In genomic region chr17:42101513-42102292, GRCh38 we compare ENCODE assay signal across 8 cellular contexts. TPM values are rescaled to one million over a fixed set of nuclear protein-coding genes. Genes with fewer than 3 reads are reported as not detected.
DNase-seq lines count a peak whose midpoint lies in the region; ATAC-seq, FAIRE-seq and TF ChIP-seq lines count a peak whose summit lies in the region.
"Had no signal": no experiment of that assay in that cellular context is flagged by ENCODE, and none has a peak within 500 bp of the region (broad histone marks: within the 10 kb centered on the region; RNA-seq: fewer than 3 reads in every experiment).

No MANE protein-coding gene starts in this region.

- H3K27me3 ChIP-seq in GM06990 (replicated peaks; ENCODE audit: control insufficient read depth, insufficient read depth, low read length) (no peaks in the 10 kb centered on the region), HepG2 (ENCODE audit: control insufficient read depth in 1 of 2, insufficient read depth in 2 of 2, low read length in 2 of 2) (peaks cover 6 to 35% of the 10 kb centered on the region in 2 experiments; a peak in 4 of 5 replicates)

- peaks cover 38% of the 10 kb centered on the region for H3K4me1 ChIP-seq in HepG2 (ENCODE audit: insufficient read depth, low read length)

- ATAC-seq in HepG2, result peak; percentile 79
- no peak for ATAC-seq in HG03378 (IDR thresholded peaks at IDR 0.05; ENCODE audit: unreplicated experiment)

- H3K27ac ChIP-seq in HepG2 (ENCODE audit: extremely low read length, insufficient read depth, low read length), result no peak overlapping the region

- BruUV-seq in HepG2 (replicated peaks; lab: Mats Ljungman, UMichigan), result no TSS peak

- intact Hi-C loops in HepG2 (cut with micrococcal nuclease; ENCODE audit: unreplicated experiment), result loop anchor here (1.0 kb wide), 1 partner anchor 34 kb away; no protein-coding TSS in a partner anchor

- peak overlapping the region; percentile 92 for H3K4me2 ChIP-seq in HepG2 (ENCODE audit: low read depth, low read length)

- peak; percentile 86 for FAIRE-seq in HepG2 (lab: Jason Lieb, UNC)

- no peak overlapping the region for H2AFZ ChIP-seq in HepG2 (ENCODE audit: low read length)

- H3K9ac ChIP-seq in HepG2 (ENCODE audit: insufficient read depth, low read depth, low read length), result peak overlapping the region; percentile 61

- H3K36me3 ChIP-seq in GM06990 (ENCODE audit: control insufficient read depth, insufficient read depth, low read length) (peaks cover 1% of the 10 kb centered on the region; the same call in 1 of the 2 replicates), HepG2 (replicated peaks in 1 of 2; ENCODE audit: control insufficient read depth in 1 of 2, insufficient read depth in 2 of 2, low read length in 2 of 2) (no peaks in the 10 kb centered on the region)

- DNase-seq in GM06990 (ENCODE audit: extremely low read depth, insufficient read length), result no peak
- peak; percentile 72 for DNase-seq in NAMALWA (ENCODE audit: low spot score)
- DNase-seq in activated CD4-positive, CD25-positive, alpha-beta regulatory T cell treated with anti-CD3 and anti-CD28 coated beads, Interleukin-2, amount 50 U/mL, for 16 hours (ENCODE audit: low read depth, low spot score), result peak; percentile 26
- DNase-seq in cerebellar cortex (ENCODE audit: low spot score), result peak; percentile 59
- peak; percentile 65 for DNase-seq in HepG2 (ENCODE audit: low spot score)
- peak in 2 of 3 experiments; percentile 21 to 33 for DNase-seq in stimulated activated CD4-positive, alpha-beta T cell treated with anti-CD3 and anti-CD28 coated beads, TNF-alpha, amount 100 ng/mL, for 4 hours (ENCODE audit: low read depth in 3 of 3)

- no peaks in the 10 kb centered on the region for H3K79me2 ChIP-seq in HepG2 (ENCODE audit: insufficient read depth, low read length)

- in situ Hi-C loops in HepG2 (cut with HindIII; ENCODE audit: extremely low pct_ligation_motif_present, low pct_unique_long_range_greater_than_20kb), result loop anchor here (5.0 kb wide), 1 partner anchor 34 kb away; no protein-coding TSS in a partner anchor

- TF ChIP-seq RAD21 in HepG2 (CRISPR knock-in tag; IDR thresholded peaks at IDR 0.05), result peak; percentile 97

- TF ChIP-seq CTCF in GM06990 (IDR thresholded peaks at IDR 0.05; ENCODE audit: insufficient read depth, low read length, poor library complexity, severe bottlenecking) (peak; percentile 93), HepG2 (CRISPR knock-in tag; IDR thresholded peaks at IDR 0.05) (peak; percentile 99)

- CTCF ChIA-PET in HepG2 (lab: Yijun Ruan, JAX; ENCODE audit: low intra/inter-chr PET ratio, low total read pairs), result interaction anchor here (1.4 to 7.0 kb wide), 3 partner anchors 34 to 139 kb away, joined by 9 to 125 read pairs (median 16); no protein-coding TSS in a partner anchor

- TF ChIP-seq EP300 in HepG2 (IDR thresholded peaks at IDR 0.05; ENCODE audit: low read depth in 2 of 2, low read length in 2 of 2), result no peak
- no peak for TF ChIP-seq EP300 in HepG2 (CRISPR knock-in tag; IDR thresholded peaks at IDR 0.05; ENCODE audit: borderline replicate concordance)

- POLR2A ChIA-PET in HepG2 (lab: Yijun Ruan, JAX), result interaction anchor here (0.6 to 1.6 kb wide), 3 partner anchors 11 to 43 kb away, joined by 3 to 5 read pairs (median 3); no protein-coding TSS in a partner anchor

- H3K9me3 ChIP-seq in HepG2 (ENCODE audit: low read length), result no peaks in the 10 kb centered on the region

- no peak for TF ChIP-seq POLR2A in HepG2 (IDR thresholded peaks at IDR 0.05; ENCODE audit: insufficient read depth in 1 of 2, low read depth in 2 of 2, low read length in 2 of 2)

- no peaks in the 10 kb centered on the region for H4K20me1 ChIP-seq in HepG2 (ENCODE audit: insufficient read depth, low read length)

- 27% methylated on average over 7 of the region's 14 CpGs for WGBS in HepG2 (ENCODE audit: low lambda C conversion rate)

- H3K4me3 ChIP-seq in GM06990 (replicated peaks; ENCODE audit: low read depth, low read length) (no peak overlapping the region), HepG2 (replicated peaks in 1 of 3; ENCODE audit: insufficient read depth in 1 of 3, low read depth in 2 of 3, low read length in 3 of 3) (peak overlapping the region; percentile 27 to 63 (median 27); a peak in 5 of 6 replicates)

RNA-seq across cellular contexts. Expression of gene ZNF385C, which starts 3.4 kb away (rescaled TPM):
- total RNA-seq in HepG2 (2016; rRNA removed; fragmentation: Illumina TruSeq; extraction: Trizol), result 2.3 TPM in 2 replicates
- total RNA-seq in HepG2 (2016; cell fraction: cytosol; rRNA removed; fragmentation: Illumina TruSeq; extraction: Trizol; ENCODE audit: low read depth), result 0.40 and 0.71 TPM in 2 replicates
- 1.8 and 2.2 TPM in 2 replicates for total RNA-seq in HepG2 (2016; cell fraction: insoluble cytoplasmic fraction; rRNA removed; fragmentation: Illumina TruSeq; extraction: Trizol)
- 1.9 and 2.0 TPM in 2 replicates for total RNA-seq in HepG2 (2016; cell fraction: membrane; rRNA removed; fragmentation: Illumina TruSeq; extraction: Trizol)
- total RNA-seq in HepG2 (2016; cell fraction: nucleus; rRNA removed; fragmentation: Illumina TruSeq; extraction: Trizol), result 0.97 and 1.3 TPM in 2 replicates
- 5.8 and 6.1 TPM in 2 replicates for polyA plus RNA-seq in HepG2 (2011; rRNA removed)
- polyA plus RNA-seq in HepG2 (2011; cell fraction: cytosol; rRNA removed), result 5.6 and 6.2 TPM in 2 replicates
- 5.3 and 5.6 TPM in 2 replicates for polyA plus RNA-seq in HepG2 (2011; cell fraction: nucleus; rRNA removed)
- 1.7 and 2.5 TPM in 2 replicates for polyA plus RNA-seq in HepG2 (2012)
- 1.2 and 1.3 TPM in 2 replicates for polyA plus RNA-seq in HepG2 (2016; cell fraction: cytosol; fragmentation: Illumina TruSeq; extraction: Trizol; ENCODE audit: low read depth)
- polyA plus RNA-seq in HepG2 (2016; cell fraction: insoluble cytoplasmic fraction; fragmentation: Illumina TruSeq; extraction: Trizol; ENCODE audit: low read depth), result 5.4 TPM in 2 replicates
- 3.7 and 3.8 TPM in 2 replicates for polyA plus RNA-seq in HepG2 (2016; cell fraction: membrane; fragmentation: Illumina TruSeq; extraction: Trizol; ENCODE audit: low read depth)
- polyA plus RNA-seq in HepG2 (2016; cell fraction: nucleus; fragmentation: Illumina TruSeq; extraction: Trizol; ENCODE audit: insufficient read depth, low read depth), result 4.1 and 4.5 TPM in 2 replicates
- 0.35 and 3.6 TPM in 2 replicates for polyA minus RNA-seq in HepG2 (2011; rRNA and poly(A)+ RNA removed; ENCODE audit: low replicate concordance)
- polyA minus RNA-seq in HepG2 (2011; cell fraction: cytosol; rRNA and poly(A)+ RNA removed), result 1.4 and 2.5 TPM in 2 replicates
- 0.52 and 0.99 TPM in 2 replicates for polyA minus RNA-seq in HepG2 (2011; cell fraction: nucleus; rRNA and poly(A)+ RNA removed)
- total RNA-seq: glomerular endothelial cell had no signal

RNA-seq across cellular contexts. Expression of gene DHX58, which starts 10.8 kb away (rescaled TPM):
- total RNA-seq in HepG2 (2016; rRNA removed; fragmentation: Illumina TruSeq; extraction: Trizol), result 3.9 and 6.7 TPM in 2 replicates
- total RNA-seq in HepG2 (2016; cell fraction: cytosol; rRNA removed; fragmentation: Illumina TruSeq; extraction: Trizol; ENCODE audit: low read depth), result 1.6 TPM in 2 replicates
- total RNA-seq in HepG2 (2016; cell fraction: insoluble cytoplasmic fraction; rRNA removed; fragmentation: Illumina TruSeq; extraction: Trizol), result 4.7 and 7.5 TPM in 2 replicates
- 2.1 and 3.5 TPM in 2 replicates for total RNA-seq in HepG2 (2016; cell fraction: membrane; rRNA removed; fragmentation: Illumina TruSeq; extraction: Trizol)
- total RNA-seq in HepG2 (2016; cell fraction: nucleus; rRNA removed; fragmentation: Illumina TruSeq; extraction: Trizol), result 6.4 and 10.0 TPM in 2 replicates
- 7.8 and 13.5 TPM in 2 replicates for polyA plus RNA-seq in HepG2 (2011; rRNA removed)
- polyA plus RNA-seq in HepG2 (2011; cell fraction: cytosol; rRNA removed), result 5.7 TPM in 2 replicates
- 29.5 and 34.5 TPM in 2 replicates for polyA plus RNA-seq in HepG2 (2011; cell fraction: nucleus; rRNA removed)
- 4.3 and 5.5 TPM in 2 replicates for polyA plus RNA-seq in HepG2 (2012)
- 0.87 and 1.1 TPM in 2 replicates for polyA plus RNA-seq in HepG2 (2016; cell fraction: cytosol; fragmentation: Illumina TruSeq; extraction: Trizol; ENCODE audit: low read depth)
- 3.0 and 5.2 TPM in 2 replicates for polyA plus RNA-seq in HepG2 (2016; cell fraction: insoluble cytoplasmic fraction; fragmentation: Illumina TruSeq; extraction: Trizol; ENCODE audit: low read depth)
- 1.7 and 1.9 TPM in 2 replicates for polyA plus RNA-seq in HepG2 (2016; cell fraction: membrane; fragmentation: Illumina TruSeq; extraction: Trizol; ENCODE audit: low read depth)
- 16.3 and 17.6 TPM in 2 replicates for polyA plus RNA-seq in HepG2 (2016; cell fraction: nucleus; fragmentation: Illumina TruSeq; extraction: Trizol; ENCODE audit: insufficient read depth, low read depth)
- 0.58 and 15.8 TPM in 2 replicates for polyA minus RNA-seq in HepG2 (2011; rRNA and poly(A)+ RNA removed; ENCODE audit: low replicate concordance)
- 1.7 and 2.0 TPM in 2 replicates for polyA minus RNA-seq in HepG2 (2011; cell fraction: cytosol; rRNA and poly(A)+ RNA removed)
- 6.4 and 9.6 TPM in 2 replicates for polyA minus RNA-seq in HepG2 (2011; cell fraction: nucleus; rRNA and poly(A)+ RNA removed)

RNA-seq across cellular contexts. Expression of gene KAT2A, which starts 19.5 kb away (rescaled TPM):
- total RNA-seq in HepG2 (2016; rRNA removed; fragmentation: Illumina TruSeq; extraction: Trizol), result 20.2 and 29.1 TPM in 2 replicates
- total RNA-seq in HepG2 (2016; cell fraction: cytosol; rRNA removed; fragmentation: Illumina TruSeq; extraction: Trizol; ENCODE audit: low read depth), result 4.7 and 4.9 TPM in 2 replicates
- 16.6 and 30.9 TPM in 2 replicates for total RNA-seq in HepG2 (2016; cell fraction: insoluble cytoplasmic fraction; rRNA removed; fragmentation: Illumina TruSeq; extraction: Trizol)
- total RNA-seq in HepG2 (2016; cell fraction: membrane; rRNA removed; fragmentation: Illumina TruSeq; extraction: Trizol), result 7.0 and 9.1 TPM in 2 replicates
- total RNA-seq in HepG2 (2016; cell fraction: nucleus; rRNA removed; fragmentation: Illumina TruSeq; extraction: Trizol), result 51.9 and 59.6 TPM in 2 replicates
- 90.4 and 126 TPM in 2 replicates for polyA plus RNA-seq in HepG2 (2011; rRNA removed)
- polyA plus RNA-seq in HepG2 (2011; cell fraction: cytosol; rRNA removed), result 13.5 and 18.5 TPM in 2 replicates
- polyA plus RNA-seq in HepG2 (2011; cell fraction: nucleus; rRNA removed), result 978 and 1,153 TPM in 2 replicates
- 38.7 and 62.0 TPM in 2 replicates for polyA plus RNA-seq in HepG2 (2012)
- 3.5 and 4.1 TPM in 2 replicates for polyA plus RNA-seq in HepG2 (2016; cell fraction: cytosol; fragmentation: Illumina TruSeq; extraction: Trizol; ENCODE audit: low read depth)
- 24.7 and 33.4 TPM in 2 replicates for polyA plus RNA-seq in HepG2 (2016; cell fraction: insoluble cytoplasmic fraction; fragmentation: Illumina TruSeq; extraction: Trizol; ENCODE audit: low read depth)
- 7.9 and 9.2 TPM in 2 replicates for polyA plus RNA-seq in HepG2 (2016; cell fraction: membrane; fragmentation: Illumina TruSeq; extraction: Trizol; ENCODE audit: low read depth)
- polyA plus RNA-seq in HepG2 (2016; cell fraction: nucleus; fragmentation: Illumina TruSeq; extraction: Trizol; ENCODE audit: insufficient read depth, low read depth), result 347 and 353 TPM in 2 replicates
- polyA minus RNA-seq in HepG2 (2011; rRNA and poly(A)+ RNA removed; ENCODE audit: low replicate concordance), result 33.5 and 71.7 TPM in 2 replicates
- 7.8 and 9.6 TPM in 2 replicates for polyA minus RNA-seq in HepG2 (2011; cell fraction: cytosol; rRNA and poly(A)+ RNA removed)
- 54.6 and 61.9 TPM in 2 replicates for polyA minus RNA-seq in HepG2 (2011; cell fraction: nucleus; rRNA and poly(A)+ RNA removed)

RNA-seq across cellular contexts. Expression of gene HSPB9, which starts 20.9 kb away (rescaled TPM):
- total RNA-seq in HepG2 (2016; rRNA removed; fragmentation: Illumina TruSeq; extraction: Trizol), result 0.13 and 0.24 TPM in 2 replicates
- total RNA-seq in HepG2 (2016; cell fraction: cytosol; rRNA removed; fragmentation: Illumina TruSeq; extraction: Trizol; ENCODE audit: low read depth), result not detected in 2 replicates
- total RNA-seq in HepG2 (2016; cell fraction: insoluble cytoplasmic fraction; rRNA removed; fragmentation: Illumina TruSeq; extraction: Trizol), result 0.09 and 0.24 TPM in 2 replicates
- total RNA-seq in HepG2 (2016; cell fraction: membrane; rRNA removed; fragmentation: Illumina TruSeq; extraction: Trizol), result 0.14 and 0.19 TPM in 2 replicates
- total RNA-seq in HepG2 (2016; cell fraction: nucleus; rRNA removed; fragmentation: Illumina TruSeq; extraction: Trizol), result 0.25 TPM in 1 of 2 replicates, not detected in the other
- polyA plus RNA-seq in HepG2 (2011; rRNA removed), result 0.05 and 0.31 TPM in 2 replicates
- 0.07 and 0.10 TPM in 2 replicates for polyA plus RNA-seq in HepG2 (2011; cell fraction: cytosol; rRNA removed)
- 0.66 and 1.2 TPM in 2 replicates for polyA plus RNA-seq in HepG2 (2011; cell fraction: nucleus; rRNA removed)
- 0.28 and 0.44 TPM in 2 replicates for polyA plus RNA-seq in HepG2 (2012)
- not detected in 2 replicates for polyA plus RNA-seq in HepG2 (2016; cell fraction: cytosol; fragmentation: Illumina TruSeq; extraction: Trizol; ENCODE audit: low read depth)
- polyA plus RNA-seq in HepG2 (2016; cell fraction: insoluble cytoplasmic fraction; fragmentation: Illumina TruSeq; extraction: Trizol; ENCODE audit: low read depth), result not detected in 2 replicates
- 0.09 and 0.14 TPM in 2 replicates for polyA plus RNA-seq in HepG2 (2016; cell fraction: membrane; fragmentation: Illumina TruSeq; extraction: Trizol; ENCODE audit: low read depth)
- polyA plus RNA-seq in HepG2 (2016; cell fraction: nucleus; fragmentation: Illumina TruSeq; extraction: Trizol; ENCODE audit: insufficient read depth, low read depth), result 0.55 and 0.56 TPM in 2 replicates
- polyA minus RNA-seq in HepG2 (2011; rRNA and poly(A)+ RNA removed; ENCODE audit: low replicate concordance), result 0.22 TPM in 1 of 2 replicates, not detected in the other
- polyA minus RNA-seq in HepG2 (2011; cell fraction: cytosol; rRNA and poly(A)+ RNA removed), result not detected in 2 replicates
- not detected in 2 replicates for polyA minus RNA-seq in HepG2 (2011; cell fraction: nucleus; rRNA and poly(A)+ RNA removed)
- total RNA-seq: glomerular endothelial cell had no signal

RNA-seq across cellular contexts. Expression of gene C17orf113, which starts 51.3 kb away (rescaled TPM):
- total RNA-seq in HepG2 (2016; rRNA removed; fragmentation: Illumina TruSeq; extraction: Trizol), result 0.83 and 1.1 TPM in 2 replicates
- 0.09 and 0.10 TPM in 2 replicates for total RNA-seq in HepG2 (2016; cell fraction: cytosol; rRNA removed; fragmentation: Illumina TruSeq; extraction: Trizol; ENCODE audit: low read depth)
- 0.67 and 0.91 TPM in 2 replicates for total RNA-seq in HepG2 (2016; cell fraction: insoluble cytoplasmic fraction; rRNA removed; fragmentation: Illumina TruSeq; extraction: Trizol)
- 0.28 and 0.34 TPM in 2 replicates for total RNA-seq in HepG2 (2016; cell fraction: membrane; rRNA removed; fragmentation: Illumina TruSeq; extraction: Trizol)
- total RNA-seq in HepG2 (2016; cell fraction: nucleus; rRNA removed; fragmentation: Illumina TruSeq; extraction: Trizol), result 0.81 TPM in 2 replicates
- 0.87 and 1.4 TPM in 2 replicates for polyA plus RNA-seq in HepG2 (2011; rRNA removed)
- polyA plus RNA-seq in HepG2 (2011; cell fraction: cytosol; rRNA removed), result 0.77 and 0.94 TPM in 2 replicates
- 1.7 and 2.6 TPM in 2 replicates for polyA plus RNA-seq in HepG2 (2011; cell fraction: nucleus; rRNA removed)
- polyA plus RNA-seq in HepG2 (2012), result 0.81 and 0.91 TPM in 2 replicates
- polyA plus RNA-seq in HepG2 (2016; cell fraction: cytosol; fragmentation: Illumina TruSeq; extraction: Trizol; ENCODE audit: low read depth), result 0.05 TPM in 1 of 2 replicates, not detected in the other
- polyA plus RNA-seq in HepG2 (2016; cell fraction: insoluble cytoplasmic fraction; fragmentation: Illumina TruSeq; extraction: Trizol; ENCODE audit: low read depth), result 0.34 and 0.68 TPM in 2 replicates
- polyA plus RNA-seq in HepG2 (2016; cell fraction: membrane; fragmentation: Illumina TruSeq; extraction: Trizol; ENCODE audit: low read depth), result 0.08 and 0.13 TPM in 2 replicates
- 1.6 and 1.7 TPM in 2 replicates for polyA plus RNA-seq in HepG2 (2016; cell fraction: nucleus; fragmentation: Illumina TruSeq; extraction: Trizol; ENCODE audit: insufficient read depth, low read depth)
- 0.56 and 2.3 TPM in 2 replicates for polyA minus RNA-seq in HepG2 (2011; rRNA and poly(A)+ RNA removed; ENCODE audit: low replicate concordance)
- polyA minus RNA-seq in HepG2 (2011; cell fraction: cytosol; rRNA and poly(A)+ RNA removed), result 0.79 and 0.89 TPM in 2 replicates
- 0.77 and 1.1 TPM in 2 replicates for polyA minus RNA-seq in HepG2 (2011; cell fraction: nucleus; rRNA and poly(A)+ RNA removed)
